13 cellular contexts compared by ENCODE assay signal in the genomic region with DNA sequence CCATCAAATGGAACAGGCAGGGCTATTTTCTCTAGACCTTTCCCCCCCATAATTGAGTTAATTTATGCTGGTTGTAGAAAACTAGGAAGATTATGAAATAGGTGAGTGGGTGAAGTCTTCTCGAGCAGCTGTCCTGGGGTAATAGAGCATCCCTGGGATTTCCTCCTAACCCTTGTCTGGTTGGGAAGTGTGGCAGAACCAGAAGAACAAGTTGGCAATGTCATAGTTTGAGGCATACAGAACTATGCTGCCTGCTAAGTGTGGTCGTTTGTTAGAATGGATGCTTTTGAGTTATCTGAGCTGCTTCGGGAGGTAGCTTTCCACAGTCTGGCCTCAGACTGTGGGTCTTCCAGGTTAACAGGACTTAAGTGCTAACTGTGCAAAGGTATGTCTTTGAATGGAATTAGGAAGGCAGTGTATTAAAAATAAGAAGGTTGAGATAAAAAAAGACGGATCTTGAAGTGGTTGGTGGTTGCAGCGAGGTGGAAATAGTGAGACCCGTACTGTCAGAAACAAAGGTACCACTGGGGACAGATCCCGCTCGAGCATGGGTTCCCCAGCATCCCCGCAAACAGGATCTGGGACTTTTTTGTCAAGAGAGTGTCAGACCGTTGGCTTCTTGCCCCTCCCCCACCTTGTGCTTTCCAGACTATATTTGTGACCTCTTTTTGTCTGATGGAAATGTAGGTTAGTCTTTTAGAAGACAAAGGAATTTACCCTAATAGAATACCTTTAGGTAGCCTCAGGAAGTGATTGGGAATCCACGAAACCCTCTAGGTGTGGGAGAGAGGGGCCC. TPM values are rescaled to one million over a fixed set of nuclear protein-coding genes. Genes with fewer than 3 reads are reported as not detected.
DNase-seq lines count a peak whose midpoint lies in the region; ATAC-seq and TF ChIP-seq lines count a peak whose summit lies in the region.
"Had no signal": no experiment of that assay in that cellular context is flagged by ENCODE, and none has a peak within 500 bp of the region (broad histone marks: within the 10 kb centered on the region; RNA-seq: fewer than 3 reads in every experiment).

No MANE protein-coding gene starts in this region.

- peak overlapping the region; percentile 87 for H3K27ac Mint-ChIP-seq in CD4-positive, alpha-beta T cell
- peak overlapping the region; percentile 90 for H3K27ac Mint-ChIP-seq in activated naive CD8-positive, alpha-beta T cell
- peak overlapping the region in 2 of 3 experiments; percentile 10 to 67 for H3K27ac Mint-ChIP-seq in nephron

- peak overlapping the region; percentile 36 for H3K4me3 ChIP-seq in HUES48 (ENCODE audit: low read depth, low read length)
- H3K4me3 ChIP-seq: SJCRH30, vagina had no signal

- DNase-seq in CD4-positive, alpha-beta T cell = no peak
- DNase-seq in RPMI8226 (no peak), DMS79 (lab: John Stamatoyannopoulos, UW) (no peak)
- DNase-seq: midbrain, NCI-H446, right cardiac atrium, SJCRH30 had no signal

- intact Hi-C loops in CD4-positive, alpha-beta T cell (cut with DNase I, micrococcal nuclease) = loop anchor here (5.0 kb wide), 3 partner anchors 38 to 1852 kb away; a partner anchor contains a TSS

- peaks cover 45% of the 10 kb centered on the region for H3K4me1 ChIP-seq in HUES48 (ENCODE audit: control insufficient read depth, insufficient read depth, low read length)

- H3K27ac ChIP-seq in CD4-positive, alpha-beta T cell (ENCODE audit: low read depth, low read length) = no peak overlapping the region
- H3K27ac ChIP-seq in HUES48 (ENCODE audit: low read depth, low read length) = peak overlapping the region; percentile 50
- H3K27ac ChIP-seq: SJCRH30, vagina had no signal

- H3K4me3 Mint-ChIP-seq in CD4-positive, alpha-beta T cell = peak overlapping the region; percentile 38
- H3K4me3 Mint-ChIP-seq in activated naive CD8-positive, alpha-beta T cell = peak overlapping the region; percentile 94
- H3K4me3 Mint-ChIP-seq in nephron = peak overlapping the region in 1 of 3 experiments; percentile 17

- peaks cover 11% of the 10 kb centered on the region for H3K36me3 ChIP-seq in HUES48 (ENCODE audit: control insufficient read depth, insufficient read depth, low read length)
- H3K36me3 ChIP-seq: vagina had no signal

- no peaks in the 10 kb centered on the region for H3K27me3 ChIP-seq in CD4-positive, alpha-beta T cell (ENCODE audit: control insufficient read depth, insufficient read depth, low read length)
- H3K27me3 ChIP-seq in HUES48 (ENCODE audit: control insufficient read depth, insufficient read depth, low read length) = no peaks in the 10 kb centered on the region
- H3K27me3 ChIP-seq: SJCRH30, vagina had no signal

- no peak overlapping the region; the same call in 1 of the 2 replicates for H3K9ac ChIP-seq in HUES48 (ENCODE audit: low read depth, low read length)

- H3K36me3 Mint-ChIP-seq in CD4-positive, alpha-beta T cell (ENCODE audit: low read depth) = peaks cover 36% of the 10 kb centered on the region
- H3K36me3 Mint-ChIP-seq in activated naive CD8-positive, alpha-beta T cell = no peaks in the 10 kb centered on the region
- peaks cover 6% of the 10 kb centered on the region for H3K36me3 Mint-ChIP-seq in nephron (ENCODE audit: low read depth)

- no peak for ATAC-seq in CD4-positive, alpha-beta T cell (ENCODE audit: poor library complexity)
- no peak for ATAC-seq in GM21360 (IDR thresholded peaks at IDR 0.05; ENCODE audit: unreplicated experiment)
- no peak for ATAC-seq in GM18511 (IDR thresholded peaks at IDR 0.05; ENCODE audit: unreplicated experiment)
- ATAC-seq: right cardiac atrium had no signal

- H3K27me3 Mint-ChIP-seq in CD4-positive, alpha-beta T cell = no peaks in the 10 kb centered on the region
- H3K27me3 Mint-ChIP-seq in activated naive CD8-positive, alpha-beta T cell = no peaks in the 10 kb centered on the region
- no peaks in the 10 kb centered on the region for H3K27me3 Mint-ChIP-seq in nephron (ENCODE audit: low read depth)

- no peak for TF ChIP-seq CTCF in CD4-positive, alpha-beta T cell (IDR thresholded peaks at IDR 0.05)
- no peak for TF ChIP-seq CTCF in nephron (IDR thresholded peaks at IDR 0.05; ENCODE audit: unreplicated experiment in 3 of 3)

- no peaks in the 10 kb centered on the region for H3K9me3 ChIP-seq in CD4-positive, alpha-beta T cell (ENCODE audit: control insufficient read depth, low read length)
- H3K9me3 ChIP-seq in HUES48 (ENCODE audit: control insufficient read depth, insufficient read depth, low read length) = no peaks in the 10 kb centered on the region
- H3K9me3 ChIP-seq: SJCRH30, vagina had no signal

- POLR2A ChIA-PET in CD4-positive, alpha-beta T cell (lab: Charles Lee) = interaction anchor here (0.7 to 1.6 kb wide), 3 partner anchors 12 to 81 kb away, joined by 3 to 4 read pairs (median 4); no protein-coding TSS in a partner anchor

- CTCF ChIA-PET in CD4-positive, alpha-beta T cell (lab: Charles Lee) = interaction anchor here (1.0 kb wide), 1 partner anchor 16 kb away, joined by 3 read pairs; no protein-coding TSS in a partner anchor

- peaks cover 86% of the 10 kb centered on the region for H3K4me1 Mint-ChIP-seq in CD4-positive, alpha-beta T cell (ENCODE audit: low read depth)
- peaks cover 79% of the 10 kb centered on the region for H3K4me1 Mint-ChIP-seq in activated naive CD8-positive, alpha-beta T cell (ENCODE audit: low read depth)
- peaks cover 58% of the 10 kb centered on the region for H3K4me1 Mint-ChIP-seq in nephron

- no peaks in the 10 kb centered on the region for H3K9me3 Mint-ChIP-seq in CD4-positive, alpha-beta T cell
- no peaks in the 10 kb centered on the region for H3K9me3 Mint-ChIP-seq in activated naive CD8-positive, alpha-beta T cell (ENCODE audit: low read depth)
- no peaks in the 10 kb centered on the region for H3K9me3 Mint-ChIP-seq in nephron

RNA-seq across cellular contexts. Expression of a gene that starts 4.0 kb away (rescaled TPM):
- total RNA-seq in CD4-positive, alpha-beta T cell = 100 to 1,000 TPM; 104 to 107 TPM

Comparison
In these comparisons a context has a peak if more than half of its experiments do, and no peak if none do; other contexts are left out.
1. H3K27ac Mint-ChIP-seq: peak in every context shown above with its lines; median percentile 90 in activated naive CD8-positive, alpha-beta T cell; 87 in CD4-positive, alpha-beta T cell; 38 in nephron.